In genomic region chr5:34898258-34898895, GRCh38 we compare ENCODE assay signal across 1 cellular context.
TF ChIP-seq lines count a peak whose summit lies in the region.

No MANE protein-coding gene starts in this region.

TF ChIP-seq in endothelial cell of umbilical vein, 7 proteins besides CTCF, POLR2A, EP300 and RAD21 (continued from another document):
- no peak for TF ChIP-seq JUN (IDR thresholded peaks at IDR 0.05; ENCODE audit: borderline replicate concordance, insufficient read depth, insufficient read length, low read depth)
- TF ChIP-seq GATA2 (IDR thresholded peaks at IDR 0.05; ENCODE audit: insufficient read depth, insufficient read length, low read depth, low read length) = no peak
- no peak for TF ChIP-seq MAX (IDR thresholded peaks at IDR 0.05; ENCODE audit: insufficient read depth, insufficient read length)
